In the genomic region with DNA sequence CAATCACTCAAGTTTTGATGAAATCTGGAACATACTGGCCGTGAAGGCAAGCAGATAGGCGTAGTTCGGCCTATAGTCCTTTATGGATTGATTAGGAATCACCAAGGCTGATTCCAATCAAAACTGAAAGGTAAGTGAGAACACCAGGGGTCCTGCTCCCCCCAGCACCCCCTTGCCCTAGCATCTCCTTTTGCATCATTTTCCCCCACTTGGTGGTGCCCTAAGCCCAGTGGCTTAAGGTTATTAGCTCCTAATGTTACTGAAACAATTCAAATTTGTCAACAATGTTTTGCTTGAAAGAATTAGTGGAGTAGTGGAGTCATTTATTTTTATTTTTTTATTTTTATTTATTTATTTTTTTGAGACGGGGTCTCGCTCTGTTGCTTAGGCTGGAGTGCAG, we compare ENCODE assay signal across 2 cellular contexts.
TF ChIP-seq lines count a peak whose summit lies in the region.

No MANE protein-coding gene starts in this region.

TF ChIP-seq in HepG2, 621 proteins besides CTCF, POLR2A, EP300 and RAD21:
- TF ChIP-seq TBX2 (CRISPR knock-in tag; IDR thresholded peaks at IDR 0.05; ENCODE audit: borderline replicate concordance): no peak
- no peak for TF ChIP-seq REL (CRISPR knock-in tag; conservative IDR thresholded peaks at IDR 0.05)
- TF ChIP-seq, protein P1, sequence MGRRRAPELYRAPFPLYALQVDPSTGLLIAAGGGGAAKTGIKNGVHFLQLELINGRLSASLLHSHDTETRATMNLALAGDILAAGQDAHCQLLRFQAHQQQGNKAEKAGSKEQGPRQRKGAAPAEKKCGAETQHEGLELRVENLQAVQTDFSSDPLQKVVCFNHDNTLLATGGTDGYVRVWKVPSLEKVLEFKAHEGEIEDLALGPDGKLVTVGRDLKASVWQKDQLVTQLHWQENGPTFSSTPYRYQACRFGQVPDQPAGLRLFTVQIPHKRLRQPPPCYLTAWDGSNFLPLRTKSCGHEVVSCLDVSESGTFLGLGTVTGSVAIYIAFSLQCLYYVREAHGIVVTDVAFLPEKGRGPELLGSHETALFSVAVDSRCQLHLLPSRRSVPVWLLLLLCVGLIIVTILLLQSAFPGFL (CRISPR knock-in tag; IDR thresholded peaks at IDR 0.05): no peak
- TF ChIP-seq STAG1 (CRISPR knock-in tag; IDR thresholded peaks at IDR 0.05): peak; percentile 42; the same call in 1 of the 2 replicates

TF ChIP-seq in endothelial cell of umbilical vein, 7 proteins besides CTCF, POLR2A, EP300 and RAD21:
- TF ChIP-seq JUN (IDR thresholded peaks at IDR 0.05; ENCODE audit: borderline replicate concordance, insufficient read depth, insufficient read length, low read depth): no peak
- TF ChIP-seq MYC (IDR thresholded peaks at IDR 0.05; ENCODE audit: low read depth, low read length): no peak
- no peak for TF ChIP-seq EZH2 (IDR thresholded peaks at IDR 0.05; ENCODE audit: borderline replicate concordance, low read depth, low read length, severe bottlenecking)
- no peak for TF ChIP-seq GATA2 (IDR thresholded peaks at IDR 0.05; ENCODE audit: insufficient read depth, insufficient read length, low read depth, low read length)
- no peak for TF ChIP-seq POLR2AphosphoS5 (IDR thresholded peaks at IDR 0.05; ENCODE audit: insufficient read depth, low read depth, low read length)
- TF ChIP-seq, protein P2, sequence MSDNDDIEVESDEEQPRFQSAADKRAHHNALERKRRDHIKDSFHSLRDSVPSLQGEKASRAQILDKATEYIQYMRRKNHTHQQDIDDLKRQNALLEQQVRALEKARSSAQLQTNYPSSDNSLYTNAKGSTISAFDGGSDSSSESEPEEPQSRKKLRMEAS (IDR thresholded peaks at IDR 0.05; ENCODE audit: insufficient read depth, insufficient read length): no peak
- TF ChIP-seq FOS (IDR thresholded peaks at IDR 0.05; ENCODE audit: borderline replicate concordance, insufficient read depth, low read length): no peak
TF ChIP-seq in endothelial cell of umbilical vein: peak in this region for 0.
